In genomic region chr5:132751444-132751843, GRCh38 we compare ENCODE assay signal across 10 cellular contexts. TPM values are rescaled to one million over a fixed set of nuclear protein-coding genes. Genes with fewer than 3 reads are reported as not detected.
DNase-seq lines count a peak whose midpoint lies in the region; ATAC-seq and TF ChIP-seq lines count a peak whose summit lies in the region.
"Had no signal": no experiment of that assay in that cellular context is flagged by ENCODE, and none has a peak within 500 bp of the region (broad histone marks: within the 10 kb centered on the region; RNA-seq: fewer than 3 reads in every experiment).

No MANE protein-coding gene starts in this region.

- intact Hi-C loops in ascending aorta (cut with DNase I) = no loop called here

- H3K4me1 ChIP-seq in CD4-positive, CD25-positive, alpha-beta regulatory T cell (ENCODE audit: control insufficient read depth, insufficient read depth, low read length, poor library complexity, severe bottlenecking) = peaks cover 14% of the 10 kb centered on the region
- H3K4me1 ChIP-seq in ascending aorta = peaks cover 3 to 4% of the 10 kb centered on the region in 2 donors

- peak overlapping the region in 2 of 4 donors; percentile 3 to 13 for H3K4me3 Mint-ChIP-seq in CD4-positive, CD25-positive, alpha-beta regulatory T cell
- no peak overlapping the region for H3K4me3 Mint-ChIP-seq in naive thymus-derived CD8-positive, alpha-beta T cell

- no peak overlapping the region for H3K4me3 ChIP-seq in CD4-positive, CD25-positive, alpha-beta regulatory T cell (ENCODE audit: low read depth, low read length)
- H3K4me3 ChIP-seq in fibroblast of villous mesenchyme (ENCODE audit: low read depth, low read length) (no peak overlapping the region), ascending aorta (no peak overlapping the region)
- H3K4me3 ChIP-seq: tibial artery had no signal

- POLR2A ChIA-PET in naive thymus-derived CD8-positive, alpha-beta T cell (lab: Charles Lee) = interaction anchor here (0.6 kb wide), 1 partner anchor 1419 kb away, joined by 3 read pairs; no protein-coding TSS in a partner anchor

- peak overlapping the region; percentile 1 to 76 (median 68) for H3K27ac Mint-ChIP-seq in CD4-positive, CD25-positive, alpha-beta regulatory T cell
- H3K27ac Mint-ChIP-seq in naive thymus-derived CD8-positive, alpha-beta T cell = peak overlapping the region in 1 of 10 donors; percentile 1

- TF ChIP-seq CTCF in fibroblast of villous mesenchyme (IDR thresholded peaks at IDR 0.05; ENCODE audit: insufficient read depth, low read depth, low read length) (no peak), ascending aorta (IDR thresholded peaks at IDR 0.05) (no peak)

- peak in 2 of 3 donors; percentile 21 to 35 for DNase-seq in CD4-positive, CD25-positive, alpha-beta regulatory T cell
- DNase-seq in fibroblast of villous mesenchyme (ENCODE audit: low read depth) = peak; percentile 72
- DNase-seq in naive thymus-derived CD8-positive, alpha-beta T cell = no peak
- DNase-seq in ascending aorta (ENCODE audit: low spot score in 2 of 2) = no peak
- DNase-seq in NCI-H524 (lab: John Stamatoyannopoulos, UW) = no peak

- H3K9me3 Mint-ChIP-seq in CD4-positive, CD25-positive, alpha-beta regulatory T cell = peaks cover 0 to 1% (median 0%) of the 10 kb centered on the region in 7 donors
- H3K9me3 Mint-ChIP-seq in naive thymus-derived CD8-positive, alpha-beta T cell = no peaks in the 10 kb centered on the region

- no peak for TF ChIP-seq POLR2A in GM18505 (IDR thresholded peaks at IDR 0.05; ENCODE audit: borderline replicate concordance, extremely low read depth, insufficient read depth, insufficient read length)

- peak overlapping the region; percentile 51 for H3K27ac ChIP-seq in CD4-positive, CD25-positive, alpha-beta regulatory T cell (ENCODE audit: insufficient read depth, low read length, poor library complexity, severe bottlenecking)
- H3K27ac ChIP-seq in ascending aorta = no peak overlapping the region
- H3K27ac ChIP-seq: tibial artery had no signal

- no peaks in the 10 kb centered on the region for H3K27me3 ChIP-seq in CD4-positive, CD25-positive, alpha-beta regulatory T cell (ENCODE audit: control insufficient read depth, insufficient read depth, low read length)
- H3K27me3 ChIP-seq in ascending aorta = no peaks in the 10 kb centered on the region

- peaks cover 18% of the 10 kb centered on the region for H3K36me3 Mint-ChIP-seq in CD4-positive, CD25-positive, alpha-beta regulatory T cell
- peaks cover 0 to 10% (median 5%) of the 10 kb centered on the region in 3 donors for H3K36me3 Mint-ChIP-seq in naive thymus-derived CD8-positive, alpha-beta T cell

- no peaks in the 10 kb centered on the region for H3K36me3 ChIP-seq in CD4-positive, CD25-positive, alpha-beta regulatory T cell (ENCODE audit: control insufficient read depth, insufficient read depth, low read length)
- H3K36me3 ChIP-seq in ascending aorta = no peaks in the 10 kb centered on the region
- H3K36me3 ChIP-seq: tibial artery had no signal

- peaks cover 8 to 33% (median 23%) of the 10 kb centered on the region in 4 donors for H3K4me1 Mint-ChIP-seq in CD4-positive, CD25-positive, alpha-beta regulatory T cell
- peaks cover 8 to 13% (median 9%) of the 10 kb centered on the region in 4 donors for H3K4me1 Mint-ChIP-seq in naive thymus-derived CD8-positive, alpha-beta T cell

- ATAC-seq in CD4-positive, CD25-positive, alpha-beta regulatory T cell (ENCODE audit: low read depth in 2 of 2) = no peak
- ATAC-seq in GM18909 (IDR thresholded peaks at IDR 0.05; ENCODE audit: poor library complexity, unreplicated experiment) (peak; percentile 48), HG03520 (IDR thresholded peaks at IDR 0.05; ENCODE audit: unreplicated experiment) (peak; percentile 30), GM18505 (IDR thresholded peaks at IDR 0.05; ENCODE audit: unreplicated experiment) (no peak)
- ATAC-seq in naive thymus-derived CD8-positive, alpha-beta T cell = no peak

- H3K9me3 ChIP-seq in CD4-positive, CD25-positive, alpha-beta regulatory T cell (ENCODE audit: control insufficient read depth in 2 of 2, low read length in 2 of 2) = no peaks in the 10 kb centered on the region
- no peaks in the 10 kb centered on the region for H3K9me3 ChIP-seq in ascending aorta
- H3K9me3 ChIP-seq: tibial artery had no signal

- no peaks in the 10 kb centered on the region for H3K27me3 Mint-ChIP-seq in CD4-positive, CD25-positive, alpha-beta regulatory T cell
- peaks cover 0 to 3% (median 0%) of the 10 kb centered on the region in 5 donors for H3K27me3 Mint-ChIP-seq in naive thymus-derived CD8-positive, alpha-beta T cell

RNA-seq across cellular contexts. Expression of gene CCNI2, which starts 4.2 kb away (rescaled TPM):
- total RNA-seq in CD4-positive, CD25-positive, alpha-beta regulatory T cell = 9.2 TPM
- 1 to 10 TPM; 2.1 to 2.8 (median 2.6) TPM for polyA plus RNA-seq in CD4-positive, CD25-positive, alpha-beta regulatory T cell
- total RNA-seq in fibroblast of villous mesenchyme (under 0.01 TPM in 1 of 2 replicates, not detected in the other), ascending aorta (not detected)
- total RNA-seq in naive thymus-derived CD8-positive, alpha-beta T cell = 10 to 100 TPM in 1 of 2 experiments, 1 to 10 TPM in 1; 10.0 to 10.2 TPM
- polyA plus RNA-seq in naive thymus-derived CD8-positive, alpha-beta T cell = 1 to 10 TPM; 1.1 to 2.8 (median 1.7) TPM
- polyA plus RNA-seq: neural cell had no signal

RNA-seq across cellular contexts. Expression of gene KIF3A, which starts 14.1 kb away (rescaled TPM):
- 12.5 TPM for total RNA-seq in CD4-positive, CD25-positive, alpha-beta regulatory T cell
- polyA plus RNA-seq in CD4-positive, CD25-positive, alpha-beta regulatory T cell = 10 to 100 TPM in 3 of 4 donors, 1 to 10 TPM in 1; 9.9 to 13.2 (median 11.6) TPM
- total RNA-seq in fibroblast of villous mesenchyme (9.7 and 13.0 TPM in 2 replicates), ascending aorta (4.4 TPM)
- total RNA-seq in naive thymus-derived CD8-positive, alpha-beta T cell = 10 to 100 TPM; 15.1 to 16.9 TPM
- 10 to 100 TPM in 2 of 3 donors, 1 to 10 TPM in 1; 8.5 to 13.5 (median 11.5) TPM for polyA plus RNA-seq in naive thymus-derived CD8-positive, alpha-beta T cell

RNA-seq across cellular contexts. Expression of gene SEPTIN8, which starts 25.6 kb away (rescaled TPM):
- total RNA-seq in CD4-positive, CD25-positive, alpha-beta regulatory T cell = 12.4 TPM
- 1 to 10 TPM in 2 of 4 donors, under 1 TPM in 2; 0.46 to 1.5 (median 0.99) TPM for polyA plus RNA-seq in CD4-positive, CD25-positive, alpha-beta regulatory T cell
- total RNA-seq in fibroblast of villous mesenchyme (43.5 and 51.4 TPM in 2 replicates), ascending aorta (113 TPM)
- total RNA-seq in naive thymus-derived CD8-positive, alpha-beta T cell = 1 to 10 TPM; 5.8 to 6.6 TPM
- 1 to 10 TPM in 2 of 3 donors, under 1 TPM in 1; 0.82 to 1.2 (median 1.1) TPM for polyA plus RNA-seq in naive thymus-derived CD8-positive, alpha-beta T cell

Comparison
In these comparisons a context has a peak if more than half of its experiments do, and no peak if none do; other contexts are left out.
1. ATAC-seq: peak in GM18909 (single experiment) and HG03520 (single experiment); none in CD4-positive, CD25-positive, alpha-beta regulatory T cell (0 of 2), naive thymus-derived CD8-positive, alpha-beta T cell (0 of 2) and GM18505 (single experiment).
2. DNase-seq: peak in CD4-positive, CD25-positive, alpha-beta regulatory T cell (2 of 3) and fibroblast of villous mesenchyme (single experiment); none in naive thymus-derived CD8-positive, alpha-beta T cell (0 of 10), ascending aorta (0 of 2) and NCI-H524 (0 of 2).
3. RNA of gene CCNI2, which starts 4.2 kb away (total RNA-seq): 10.0 to 10.2 TPM in naive thymus-derived CD8-positive, alpha-beta T cell and 9.2 TPM in CD4-positive, CD25-positive, alpha-beta regulatory T cell (single experiment); under 0.01 TPM in fibroblast of villous mesenchyme and not detected in ascending aorta (single experiment); every median in the first group is over 10 times any median in the second.